In the genomic region with DNA sequence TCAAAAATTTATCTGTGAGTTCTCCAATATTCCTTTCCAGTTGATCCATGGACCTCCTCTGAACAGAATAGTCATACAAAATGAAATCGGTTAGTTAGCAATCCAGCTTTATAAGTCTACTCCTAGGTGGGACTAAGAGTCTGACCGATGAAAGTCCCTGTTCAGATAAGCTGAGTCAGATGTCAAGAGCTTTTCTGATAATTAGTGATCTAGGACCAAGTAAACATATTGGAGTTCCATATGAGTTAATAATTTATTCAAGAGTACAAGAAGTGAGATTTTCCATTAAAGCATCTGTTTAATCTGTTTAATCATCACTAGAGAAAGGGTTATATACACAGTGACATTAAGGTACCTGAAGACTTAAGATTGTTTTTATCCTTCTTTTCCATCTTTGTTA, we compare ENCODE assay signal across 28 cellular contexts.
"Had no signal": no experiment of that assay in that cellular context is flagged by ENCODE, and none has a peak within 500 bp of the region (broad histone marks: within the 10 kb centered on the region; RNA-seq: fewer than 3 reads in every experiment).

No MANE protein-coding gene starts in this region.

- H3K36me3 ChIP-seq: brain microvascular endothelial cell, MG63 had no signal

- H3K27me3 ChIP-seq: brain microvascular endothelial cell, MG63, SJCRH30 had no signal

- DNase-seq: activated CD4-positive, alpha-beta T cell treated with anti-CD3 and anti-CD28 coated beads, Interleukin-2, amount 10 ng/mL, durations not matched to agents 24 days and 14 days; activated CD4-positive, alpha-beta T cell treated with anti-CD3 and anti-CD28 coated beads, Interleukin-2, amount 50 U/mL, for 4 hours; activated CD8-positive, alpha-beta T cell treated with anti-CD3 and anti-CD28 coated beads for 36 hours; activated effector memory CD4-positive, alpha-beta T cell treated with anti-CD3 and anti-CD28 coated beads, Interleukin-2, amount 50 U/mL, for 16 hours; activated naive CD4-positive, alpha-beta T cell; activated naive CD4-positive, alpha-beta T cell treated with anti-CD3 and anti-CD28 coated beads, Interleukin-2, amount 50 U/mL, for 16 hours; activated naive CD8-positive, alpha-beta T cell treated with anti-CD3 and anti-CD28 coated beads for 36 hours; activated T-cell treated with anti-CD3 and anti-CD28 coated beads, Interleukin-2, amount 50 U/mL, for 1 hour; activated T-cell treated with anti-CD3 and anti-CD28 coated beads, Interleukin-2, amount 50 U/mL, for 72 hours; amniotic stem cell; aorta; brain microvascular endothelial cell; central memory CD4-positive, alpha-beta T cell; Kasumi-1; KBM-7; MG63; NCI-H1048; NCI-H1105 treated with DMSO at 0.1 percent for 48 hours; NCI-H1436; NCI-H1694 treated with DMSO at 0.1 percent for 48 hours; NCI-H2029; NCI-H345; NCI-H524 treated with DMSO at 0.1 percent for 48 hours; NK-92 treated with Interleukin-12 subunit alpha and Interleukin-12 subunit beta, amount 100 ng/mL, for 24 hours; SHP77; SJCRH30 had no signal

- H3K27ac ChIP-seq: brain microvascular endothelial cell, SJCRH30, SK-N-MC had no signal

- H3K9me3 ChIP-seq: MG63, SJCRH30 had no signal

- H3K4me1 ChIP-seq: SJCRH30 had no signal

- FAIRE-seq: TTC549 had no signal

- H3K4me3 ChIP-seq: MG63, SJCRH30, SK-N-MC had no signal
